ENCODE assay signal across 1 cellular context in the genomic region with DNA sequence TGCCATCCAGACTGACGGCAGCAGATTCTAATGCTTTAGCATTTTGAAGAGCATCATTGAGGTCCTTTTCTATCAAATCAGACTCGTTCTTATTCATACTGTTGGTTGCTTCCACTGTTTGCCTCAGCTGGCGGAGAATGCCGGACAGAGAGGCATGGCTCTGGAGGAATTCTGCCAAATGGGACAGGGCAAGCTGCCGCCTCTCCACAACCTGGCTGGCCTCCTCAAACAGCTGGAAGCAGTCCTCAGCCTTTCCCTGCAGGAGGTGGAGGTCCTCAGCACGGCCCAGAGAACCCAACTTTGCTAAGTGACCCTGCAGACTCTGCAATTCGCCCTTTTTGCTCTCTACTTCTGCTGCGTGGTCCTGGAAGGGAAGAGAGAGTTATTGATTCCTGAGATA.
TF ChIP-seq lines count a peak whose summit lies in the region.

No MANE protein-coding gene starts in this region.

TF ChIP-seq in GM23338, 12 proteins besides CTCF, POLR2A, EP300 and RAD21 (continued from another document):
- TF ChIP-seq, protein P1, sequence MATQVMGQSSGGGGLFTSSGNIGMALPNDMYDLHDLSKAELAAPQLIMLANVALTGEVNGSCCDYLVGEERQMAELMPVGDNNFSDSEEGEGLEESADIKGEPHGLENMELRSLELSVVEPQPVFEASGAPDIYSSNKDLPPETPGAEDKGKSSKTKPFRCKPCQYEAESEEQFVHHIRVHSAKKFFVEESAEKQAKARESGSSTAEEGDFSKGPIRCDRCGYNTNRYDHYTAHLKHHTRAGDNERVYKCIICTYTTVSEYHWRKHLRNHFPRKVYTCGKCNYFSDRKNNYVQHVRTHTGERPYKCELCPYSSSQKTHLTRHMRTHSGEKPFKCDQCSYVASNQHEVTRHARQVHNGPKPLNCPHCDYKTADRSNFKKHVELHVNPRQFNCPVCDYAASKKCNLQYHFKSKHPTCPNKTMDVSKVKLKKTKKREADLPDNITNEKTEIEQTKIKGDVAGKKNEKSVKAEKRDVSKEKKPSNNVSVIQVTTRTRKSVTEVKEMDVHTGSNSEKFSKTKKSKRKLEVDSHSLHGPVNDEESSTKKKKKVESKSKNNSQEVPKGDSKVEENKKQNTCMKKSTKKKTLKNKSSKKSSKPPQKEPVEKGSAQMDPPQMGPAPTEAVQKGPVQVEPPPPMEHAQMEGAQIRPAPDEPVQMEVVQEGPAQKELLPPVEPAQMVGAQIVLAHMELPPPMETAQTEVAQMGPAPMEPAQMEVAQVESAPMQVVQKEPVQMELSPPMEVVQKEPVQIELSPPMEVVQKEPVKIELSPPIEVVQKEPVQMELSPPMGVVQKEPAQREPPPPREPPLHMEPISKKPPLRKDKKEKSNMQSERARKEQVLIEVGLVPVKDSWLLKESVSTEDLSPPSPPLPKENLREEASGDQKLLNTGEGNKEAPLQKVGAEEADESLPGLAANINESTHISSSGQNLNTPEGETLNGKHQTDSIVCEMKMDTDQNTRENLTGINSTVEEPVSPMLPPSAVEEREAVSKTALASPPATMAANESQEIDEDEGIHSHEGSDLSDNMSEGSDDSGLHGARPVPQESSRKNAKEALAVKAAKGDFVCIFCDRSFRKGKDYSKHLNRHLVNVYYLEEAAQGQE (IDR thresholded peaks at IDR 0.05; ENCODE audit: unreplicated experiment), result no peak
- no peak for TF ChIP-seq NANOG (IDR thresholded peaks at IDR 0.05; ENCODE audit: borderline replicate concordance)
